ENCODE assay signal across 8 cellular contexts in the genomic region with DNA sequence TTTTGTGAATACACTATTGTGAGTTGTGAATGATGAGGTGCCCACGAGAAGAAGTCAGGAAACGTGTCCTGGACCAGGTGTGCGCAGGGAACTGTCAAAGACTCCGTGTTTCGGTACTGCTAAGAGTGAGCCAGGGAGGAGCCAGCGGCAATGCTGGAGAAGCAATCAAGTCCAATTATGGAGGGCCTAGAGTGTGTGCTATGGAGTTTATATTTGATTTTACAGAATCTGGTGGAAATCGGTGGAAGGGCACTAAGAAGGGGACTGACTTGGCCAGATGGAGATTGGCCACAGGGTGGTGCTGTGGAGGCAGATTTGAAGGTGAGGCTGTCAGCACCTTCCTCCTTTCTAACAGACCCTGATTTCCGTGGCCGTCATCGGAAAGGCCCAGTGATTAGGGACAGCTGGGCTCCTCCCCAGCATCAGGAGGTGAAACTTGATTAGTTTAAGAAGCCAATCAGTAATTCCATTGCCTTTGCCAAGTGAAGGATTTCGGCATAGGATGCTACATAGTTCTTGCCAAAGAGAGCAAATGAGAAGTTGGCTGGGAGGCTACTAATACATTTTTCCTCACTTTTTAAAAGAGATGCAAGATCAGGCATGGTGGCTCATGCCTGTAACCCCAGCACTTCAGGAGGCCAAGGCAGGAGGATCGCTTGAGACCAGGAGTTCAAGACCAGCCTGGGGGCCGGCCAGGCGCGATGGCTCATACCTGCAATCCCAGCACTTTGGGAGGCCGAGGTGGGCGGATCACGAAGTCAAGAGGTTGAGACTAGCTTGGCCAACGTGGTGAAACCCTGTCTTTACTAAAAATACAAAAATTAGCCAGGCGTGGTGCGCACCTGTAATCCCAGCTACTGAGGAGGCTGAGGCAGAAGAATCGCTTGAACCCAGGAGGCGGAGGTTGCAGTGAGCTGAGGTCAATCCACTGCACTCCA. TPM values are rescaled to one million over a fixed set of nuclear protein-coding genes. Genes with fewer than 3 reads are reported as not detected.
A peak's percentile ranks its signal among the peaks of the same experiment; 100 is the strongest.
DNase-seq lines count a peak whose midpoint lies in the region; ATAC-seq and TF ChIP-seq lines count a peak whose summit lies in the region.

No MANE protein-coding gene starts in this region.

- H3K36me3 ChIP-seq in colonic mucosa (no peaks in the 10 kb centered on the region), right lobe of liver (no peaks in the 10 kb centered on the region)

- peak; percentile 82 for ATAC-seq in HG03354 (IDR thresholded peaks at IDR 0.05; ENCODE audit: poor library complexity, severe bottlenecking, unreplicated experiment)
- peak; percentile 88 to 94 (median 92) for ATAC-seq in right lobe of liver
- ATAC-seq in HG03025 (IDR thresholded peaks at IDR 0.05; ENCODE audit: low FRiP score, unreplicated experiment) = no peak

- H3K9me3 ChIP-seq in colonic mucosa = no peaks in the 10 kb centered on the region
- no peaks in the 10 kb centered on the region for H3K9me3 ChIP-seq in right lobe of liver

- no peak overlapping the region for H3K4me3 ChIP-seq in colonic mucosa
- no peak overlapping the region for H3K4me3 ChIP-seq in right lobe of liver

- no peak overlapping the region for H3K9ac ChIP-seq in colonic mucosa (ENCODE audit: low read depth in 2 of 2, low read length in 2 of 2)

- H3K27me3 ChIP-seq in colonic mucosa (no peaks in the 10 kb centered on the region), right lobe of liver (no peaks in the 10 kb centered on the region)

- H3K4me1 ChIP-seq in colonic mucosa (no peaks in the 10 kb centered on the region), right lobe of liver (no peaks in the 10 kb centered on the region)

- no peak overlapping the region for H3K27ac ChIP-seq in colonic mucosa
- no peak overlapping the region for H3K27ac ChIP-seq in right lobe of liver

- DNase-seq in NCI-H526 treated with DMSO at 0.1 percent for 48 hours (lab: John Stamatoyannopoulos, UW) = peak; percentile 79
- DNase-seq in activated CD4-positive, alpha-beta T cell treated with anti-CD3 and anti-CD28 coated beads for 48 hours = peak; percentile 95
- peak; percentile 91 for DNase-seq in colonic mucosa
- DNase-seq in right lobe of liver = peak; percentile 79 to 83 (median 80)
- DNase-seq in stimulated activated CD4-positive, alpha-beta T cell treated with anti-CD3 and anti-CD28 coated beads, TNF-alpha, amount 100 ng/mL, for 4 hours (ENCODE audit: low read depth in 3 of 3) = peak; percentile 72 to 80 (median 77)

- 58% methylated on average over 21 of the region's 23 CpGs for WGBS in right lobe of liver (ENCODE audit: insufficient coverage, low coverage, low lambda C conversion rate, missing lambda C conversion rate)

- TF ChIP-seq CTCF in GM12874 (IDR thresholded peaks at IDR 0.05; ENCODE audit: insufficient read depth, low read depth, low read length) (peak; percentile 86), colonic mucosa (IDR thresholded peaks at IDR 0.05) (peak; percentile 84), right lobe of liver (IDR thresholded peaks at IDR 0.05) (peak; percentile 68 to 90 (median 88))

- TF ChIP-seq POLR2A in right lobe of liver (IDR thresholded peaks at IDR 0.05) = no peak

- intact Hi-C loops in colonic mucosa (cut with DNase I) (loop anchor here (10.0 kb wide), 1 partner anchor 469 kb away; no protein-coding TSS in a partner anchor), right lobe of liver (cut with DNase I) (loop anchor here in 1 of 2 donors (10.0 kb wide), 1 partner anchor 51 kb away; a partner anchor contains a TSS)

RNA-seq across cellular contexts. Expression of a gene that starts 7.0 kb away (rescaled TPM):
- total RNA-seq in colonic mucosa (under 1 TPM; 0.48 to 0.52 TPM), right lobe of liver (under 1 TPM; 0.19 to 0.68 (median 0.35) TPM)

RNA-seq across cellular contexts. Expression of a gene that starts 27.7 kb away (rescaled TPM):
- total RNA-seq in colonic mucosa (1 to 10 TPM; 1.6 to 2.5 TPM), right lobe of liver (1 to 10 TPM; 2.6 to 7.5 (median 5.3) TPM)

RNA-seq across cellular contexts. Expression of a gene that starts 28.9 kb away (rescaled TPM):
- total RNA-seq in colonic mucosa (under 1 TPM; 0.35 to 0.56 TPM), right lobe of liver (under 1 TPM in 1 of 6 experiments, not detected in 5; 0.26 TPM)

RNA-seq across cellular contexts. Expression of a gene that starts 35.8 kb away (rescaled TPM):
- 1 to 10 TPM; 7.7 to 8.8 TPM for total RNA-seq in colonic mucosa
- 1 to 10 TPM; 1.8 to 5.3 (median 3.6) TPM for total RNA-seq in right lobe of liver

RNA-seq across cellular contexts. Expression of a gene that starts 48.0 kb away (rescaled TPM):
- 10 to 100 TPM; 26.0 to 58.9 TPM for total RNA-seq in colonic mucosa
- under 1 TPM in 2 of 6 experiments, not detected in 4; 0.13 to 0.32 TPM for total RNA-seq in right lobe of liver
